ENCODE assay signal across 1 cellular context in the genomic region with DNA sequence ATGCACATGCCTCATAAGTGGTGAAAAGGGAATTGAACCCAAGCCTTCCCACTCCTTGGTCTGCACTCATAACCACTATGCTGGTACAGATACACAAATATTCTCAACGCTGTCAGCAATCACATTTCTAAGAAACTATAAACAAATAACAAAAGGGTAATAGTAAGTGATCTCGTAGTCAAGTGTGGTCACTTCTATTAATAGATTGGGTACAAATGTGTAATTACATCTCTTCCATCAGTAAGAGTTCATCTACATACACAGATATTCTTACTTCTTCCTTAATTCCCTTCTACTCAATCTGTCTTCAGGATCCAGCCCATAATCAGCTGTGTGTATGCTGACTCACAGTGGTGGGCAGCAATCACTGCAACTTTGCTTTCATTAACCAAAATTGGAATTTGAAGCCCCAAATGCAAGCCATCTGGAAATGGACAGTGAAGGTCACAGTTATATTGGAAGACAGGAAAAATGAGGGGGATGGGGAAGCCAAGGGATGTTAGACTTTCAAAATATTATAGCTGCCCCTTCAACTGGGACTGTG.
TF ChIP-seq lines count a peak whose summit lies in the region.

No MANE protein-coding gene starts in this region.

TF ChIP-seq in HCT116, 20 proteins besides CTCF, POLR2A, EP300 and RAD21 (continued from another document):
- TF ChIP-seq, protein P1, sequence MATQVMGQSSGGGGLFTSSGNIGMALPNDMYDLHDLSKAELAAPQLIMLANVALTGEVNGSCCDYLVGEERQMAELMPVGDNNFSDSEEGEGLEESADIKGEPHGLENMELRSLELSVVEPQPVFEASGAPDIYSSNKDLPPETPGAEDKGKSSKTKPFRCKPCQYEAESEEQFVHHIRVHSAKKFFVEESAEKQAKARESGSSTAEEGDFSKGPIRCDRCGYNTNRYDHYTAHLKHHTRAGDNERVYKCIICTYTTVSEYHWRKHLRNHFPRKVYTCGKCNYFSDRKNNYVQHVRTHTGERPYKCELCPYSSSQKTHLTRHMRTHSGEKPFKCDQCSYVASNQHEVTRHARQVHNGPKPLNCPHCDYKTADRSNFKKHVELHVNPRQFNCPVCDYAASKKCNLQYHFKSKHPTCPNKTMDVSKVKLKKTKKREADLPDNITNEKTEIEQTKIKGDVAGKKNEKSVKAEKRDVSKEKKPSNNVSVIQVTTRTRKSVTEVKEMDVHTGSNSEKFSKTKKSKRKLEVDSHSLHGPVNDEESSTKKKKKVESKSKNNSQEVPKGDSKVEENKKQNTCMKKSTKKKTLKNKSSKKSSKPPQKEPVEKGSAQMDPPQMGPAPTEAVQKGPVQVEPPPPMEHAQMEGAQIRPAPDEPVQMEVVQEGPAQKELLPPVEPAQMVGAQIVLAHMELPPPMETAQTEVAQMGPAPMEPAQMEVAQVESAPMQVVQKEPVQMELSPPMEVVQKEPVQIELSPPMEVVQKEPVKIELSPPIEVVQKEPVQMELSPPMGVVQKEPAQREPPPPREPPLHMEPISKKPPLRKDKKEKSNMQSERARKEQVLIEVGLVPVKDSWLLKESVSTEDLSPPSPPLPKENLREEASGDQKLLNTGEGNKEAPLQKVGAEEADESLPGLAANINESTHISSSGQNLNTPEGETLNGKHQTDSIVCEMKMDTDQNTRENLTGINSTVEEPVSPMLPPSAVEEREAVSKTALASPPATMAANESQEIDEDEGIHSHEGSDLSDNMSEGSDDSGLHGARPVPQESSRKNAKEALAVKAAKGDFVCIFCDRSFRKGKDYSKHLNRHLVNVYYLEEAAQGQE (IDR thresholded peaks at IDR 0.05; ENCODE audit: low read depth) = no peak
- TF ChIP-seq ZFX (IDR thresholded peaks at IDR 0.05) = no peak
- no peak for TF ChIP-seq SRF (IDR thresholded peaks at IDR 0.05; ENCODE audit: low read depth)
- TF ChIP-seq, protein P2, sequence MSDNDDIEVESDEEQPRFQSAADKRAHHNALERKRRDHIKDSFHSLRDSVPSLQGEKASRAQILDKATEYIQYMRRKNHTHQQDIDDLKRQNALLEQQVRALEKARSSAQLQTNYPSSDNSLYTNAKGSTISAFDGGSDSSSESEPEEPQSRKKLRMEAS (IDR thresholded peaks at IDR 0.05) = no peak
- TF ChIP-seq, protein P3, sequence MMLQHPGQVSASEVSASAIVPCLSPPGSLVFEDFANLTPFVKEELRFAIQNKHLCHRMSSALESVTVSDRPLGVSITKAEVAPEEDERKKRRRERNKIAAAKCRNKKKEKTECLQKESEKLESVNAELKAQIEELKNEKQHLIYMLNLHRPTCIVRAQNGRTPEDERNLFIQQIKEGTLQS (IDR thresholded peaks at IDR 0.05) = no peak
- TF ChIP-seq ZNF274 (IDR thresholded peaks at IDR 0.05; ENCODE audit: low read depth, low read length) = no peak
- no peak for TF ChIP-seq YY1 (IDR thresholded peaks at IDR 0.05; ENCODE audit: extremely low read depth, insufficient replicate concordance, low read depth, low read length)
- TF ChIP-seq EZH2 (IDR thresholded peaks at IDR 0.05) = no peak
- TF ChIP-seq CEBPB (IDR thresholded peaks at IDR 0.05; ENCODE audit: low read depth) = no peak
- TF ChIP-seq JUND (IDR thresholded peaks at IDR 0.05) = no peak; the same call in 1 of the 2 replicates
- no peak for TF ChIP-seq POLR2AphosphoS5 (IDR thresholded peaks at IDR 0.05; ENCODE audit: low read depth, low read length)
